Comparison of ENCODE assay signal across 8 cellular contexts in genomic region chr4:112031712-112032328, GRCh38.
DNase-seq lines count a peak whose midpoint lies in the region; ATAC-seq and TF ChIP-seq lines count a peak whose summit lies in the region.

No MANE protein-coding gene starts in this region.

- no peak overlapping the region for H3K4me3 ChIP-seq in A673 (ENCODE audit: low read depth, low read length, poor library complexity, severe bottlenecking)
- H3K4me3 ChIP-seq in GM06990 (replicated peaks; ENCODE audit: low read depth, low read length) = no peak overlapping the region

- peak overlapping the region in 1 of 5 experiments; percentile 28 for H3K27ac Mint-ChIP-seq in brain

- no TSS peak for BruUV-seq in A673 (replicated peaks; lab: Mats Ljungman, UMichigan)

- H3K9me3 Mint-ChIP-seq in brain = peaks cover 0 to 3% (median 0%) of the 10 kb centered on the region in 5 experiments

- peak; percentile 76 for DNase-seq in A673 (ENCODE audit: low spot score)
- DNase-seq in GM06990 (ENCODE audit: extremely low read depth, insufficient read length) = peak; percentile 11
- peak; percentile 7 for DNase-seq in NCI-H1417 treated with DMSO at 0.1 percent for 48 hours (lab: John Stamatoyannopoulos, UW)
- no peak for DNase-seq in left lobe of liver (ENCODE audit: low spot score)
- no peak for DNase-seq in activated gamma-delta T cell treated with Interleukin-2 at 50 U/mL for 16 hours

- POLR2A ChIA-PET in A673 (lab: Charles Lee; ENCODE audit: low non-redundant PET) = no interaction called here

- no peaks in the 10 kb centered on the region for H3K27me3 ChIP-seq in A673 (replicated peaks; ENCODE audit: insufficient read depth, low read depth, low read length, poor library complexity)
- no peaks in the 10 kb centered on the region for H3K27me3 ChIP-seq in GM06990 (replicated peaks; ENCODE audit: control insufficient read depth, insufficient read depth, low read length)

- H3K4me1 Mint-ChIP-seq in brain = peaks cover 8% of the 10 kb centered on the region

- H3K27me3 Mint-ChIP-seq in brain = peaks cover 8% of the 10 kb centered on the region

- H3K4me1 ChIP-seq in A673 (ENCODE audit: insufficient read depth, low read length, poor library complexity, severe bottlenecking) = peaks cover 17% of the 10 kb centered on the region

- peak; percentile 78 for TF ChIP-seq CTCF in A673 (conservative IDR thresholded peaks at IDR 0.05; ENCODE audit: low read depth, low read length)
- TF ChIP-seq CTCF in GM06990 (IDR thresholded peaks at IDR 0.05; ENCODE audit: insufficient read depth, low read length, poor library complexity, severe bottlenecking) = peak; percentile 58
- peak; percentile 81 to 86 for TF ChIP-seq CTCF in brain (conservative IDR thresholded peaks at IDR 0.05)

- H3K9me3 ChIP-seq in A673 (ENCODE audit: low read depth, low read length, poor library complexity, severe bottlenecking) = no peaks in the 10 kb centered on the region

- H3K36me3 ChIP-seq in A673 (ENCODE audit: insufficient read depth, low read length, poor library complexity, severe bottlenecking) (no peaks in the 10 kb centered on the region), GM06990 (ENCODE audit: control insufficient read depth, insufficient read depth, low read length) (no peaks in the 10 kb centered on the region)

- CTCF ChIA-PET in A673 (lab: Charles Lee) = interaction anchor here (1.6 kb wide), 1 partner anchor 177 kb away, joined by 6 read pairs; no protein-coding TSS in a partner anchor

- no peaks in the 10 kb centered on the region for H3K36me3 Mint-ChIP-seq in brain

- intact Hi-C loops in A673 (cut with micrococcal nuclease; ENCODE audit: unreplicated experiment) = loop anchor here (1.0 to 5.0 kb wide), 4 partner anchors 87 to 1395 kb away; no protein-coding TSS in a partner anchor

- ATAC-seq in HG02623 (IDR thresholded peaks at IDR 0.05; ENCODE audit: unreplicated experiment) = peak; percentile 80
- ATAC-seq in left lobe of liver = peak; percentile 87
- ATAC-seq in GM21360 (IDR thresholded peaks at IDR 0.05; ENCODE audit: unreplicated experiment) = no peak

- no peak overlapping the region for H3K27ac ChIP-seq in A673 (ENCODE audit: low read depth, low read length, poor library complexity, severe bottlenecking)

- H3K4me3 Mint-ChIP-seq in brain = no peak overlapping the region

Comparison
In these comparisons a context has a peak if more than half of its experiments do, and no peak if none do; other contexts are left out.
1. DNase-seq: peak in A673 (single experiment), GM06990 (single experiment) and NCI-H1417 treated with DMSO at 0.1 percent for 48 hours (single experiment); none in left lobe of liver (single experiment) and activated gamma-delta T cell treated with Interleukin-2 at 50 U/mL for 16 hours (single experiment).
2. Peak in every context shown above with its lines, with median percentiles within 50 percentile points of each other: CTCF ChIP-seq.